Comparison of ENCODE assay signal across 14 cellular contexts in genomic region chr3:32951410-32951811, GRCh38. TPM values are rescaled to one million over a fixed set of nuclear protein-coding genes. Genes with fewer than 3 reads are reported as not detected.
DNase-seq lines count a peak whose midpoint lies in the region; ATAC-seq and TF ChIP-seq lines count a peak whose summit lies in the region.
"Had no signal": no experiment of that assay in that cellular context is flagged by ENCODE, and none has a peak within 500 bp of the region (broad histone marks: within the 10 kb centered on the region; RNA-seq: fewer than 3 reads in every experiment).

CCR4 (plus strand) TSS chr3:32951644; CDS start chr3:32953423, 1,779 bp downstream.

- H3K36me3 ChIP-seq in CD4-positive, CD25-positive, alpha-beta regulatory T cell (ENCODE audit: control insufficient read depth, insufficient read depth, low read length): peaks cover 25% of the 10 kb centered on the region
- no peaks in the 10 kb centered on the region for H3K36me3 ChIP-seq in colonic mucosa
- H3K36me3 ChIP-seq: ascending aorta had no signal

- H3K9ac ChIP-seq in colonic mucosa (ENCODE audit: low read depth in 2 of 2, low read length in 2 of 2): no peak within 1 kb of the TSS

- intact Hi-C loops in Calu3 (cut with micrococcal nuclease; ENCODE audit: unreplicated experiment) (no loop called here), colonic mucosa (cut with DNase I) (no loop called here)

- H3K27ac ChIP-seq in CD4-positive, CD25-positive, alpha-beta regulatory T cell (ENCODE audit: insufficient read depth, low read length, poor library complexity, severe bottlenecking): peak within 1 kb of the TSS; percentile 89
- no peak within 1 kb of the TSS for H3K27ac ChIP-seq in colonic mucosa
- H3K27ac ChIP-seq: ascending aorta had no signal

- H3K4me1 ChIP-seq in CD4-positive, CD25-positive, alpha-beta regulatory T cell (ENCODE audit: control insufficient read depth, insufficient read depth, low read length, poor library complexity, severe bottlenecking): peaks cover 60% of the 10 kb centered on the region
- no peaks in the 10 kb centered on the region for H3K4me1 ChIP-seq in colonic mucosa
- H3K4me1 ChIP-seq: ascending aorta had no signal

- peaks cover 0 to 2% (median 0%) of the 10 kb centered on the region in 7 donors for H3K9me3 Mint-ChIP-seq in CD4-positive, CD25-positive, alpha-beta regulatory T cell
- no peaks in the 10 kb centered on the region for H3K9me3 Mint-ChIP-seq in activated T-helper 17 cell treated with anti-CD3 and anti-CD28 coated beads, Interleukin-2, amount 50 U/mL, for 72 hours
- H3K9me3 Mint-ChIP-seq in Calu3 (ENCODE audit: low read depth, unreplicated experiment): no peaks in the 10 kb centered on the region
- no peaks in the 10 kb centered on the region for H3K9me3 Mint-ChIP-seq in nephron progenitor cell

- no TSS peak for BruUV-seq in Calu3 (replicated peaks; lab: Mats Ljungman, UMichigan)

- H3K27ac Mint-ChIP-seq in CD4-positive, CD25-positive, alpha-beta regulatory T cell: peak within 1 kb of the TSS; percentile 93 to 98 (median 95)
- peak within 1 kb of the TSS; percentile 99 for H3K27ac Mint-ChIP-seq in activated T-helper 17 cell treated with anti-CD3 and anti-CD28 coated beads, Interleukin-2, amount 50 U/mL, for 72 hours
- H3K27ac Mint-ChIP-seq in Calu3 (ENCODE audit: unreplicated experiment) (no peak within 1 kb of the TSS), nephron progenitor cell (no peak within 1 kb of the TSS)

- no peaks in the 10 kb centered on the region for H3K9me3 ChIP-seq in CD4-positive, CD25-positive, alpha-beta regulatory T cell (ENCODE audit: control insufficient read depth in 2 of 2, low read length in 2 of 2)
- no peaks in the 10 kb centered on the region for H3K9me3 ChIP-seq in colonic mucosa
- H3K9me3 ChIP-seq: ascending aorta had no signal

- DNase-seq in CD4-positive, CD25-positive, alpha-beta regulatory T cell: peak; percentile 55 to 89 (median 58)
- peak; percentile 45 for DNase-seq in T-helper 9 cell
- DNase-seq in omental fat pad (ENCODE audit: low spot score): no peak
- no peak for DNase-seq in AG20443 (ENCODE audit: low spot score)
- no peak for DNase-seq in Calu3
- no peak for DNase-seq in nephron progenitor cell
- DNase-seq in colonic mucosa: no peak
- DNase-seq: IMR-90 had no signal

- peak; percentile 77 to 80 for ATAC-seq in CD4-positive, CD25-positive, alpha-beta regulatory T cell (ENCODE audit: low read depth in 2 of 2)
- peak; percentile 67 for ATAC-seq in activated T-helper 17 cell treated with anti-CD3 and anti-CD28 coated beads, Interleukin-2, amount 50 U/mL, for 72 hours (replicated peaks)
- peak; percentile 61 for ATAC-seq in omental fat pad (ENCODE audit: low FRiP score)
- ATAC-seq: HCT116 had no signal

- CTCF ChIA-PET in Calu3 (lab: Charles Lee): interaction anchor here (0.6 kb wide), 1 partner anchor 33 kb away, joined by 4 read pairs; no protein-coding TSS in a partner anchor

- H3K4me1 Mint-ChIP-seq in CD4-positive, CD25-positive, alpha-beta regulatory T cell: peaks cover 20 to 73% (median 38%) of the 10 kb centered on the region in 4 donors
- H3K4me1 Mint-ChIP-seq in activated T-helper 17 cell treated with anti-CD3 and anti-CD28 coated beads, Interleukin-2, amount 50 U/mL, for 72 hours: peaks cover 33% of the 10 kb centered on the region
- H3K4me1 Mint-ChIP-seq in Calu3 (ENCODE audit: low read depth, unreplicated experiment) (no peaks in the 10 kb centered on the region), nephron progenitor cell (no peaks in the 10 kb centered on the region)

- no peaks in the 10 kb centered on the region for H3K27me3 Mint-ChIP-seq in CD4-positive, CD25-positive, alpha-beta regulatory T cell
- H3K27me3 Mint-ChIP-seq in activated T-helper 17 cell treated with anti-CD3 and anti-CD28 coated beads, Interleukin-2, amount 50 U/mL, for 72 hours: no peaks in the 10 kb centered on the region
- H3K27me3 Mint-ChIP-seq in Calu3 (ENCODE audit: unreplicated experiment) (no peaks in the 10 kb centered on the region), nephron progenitor cell (ENCODE audit: low read depth, poor library complexity) (peaks cover 16% of the 10 kb centered on the region)

- H3K4me3 ChIP-seq in CD4-positive, CD25-positive, alpha-beta regulatory T cell (ENCODE audit: low read depth, low read length): peak within 1 kb of the TSS; percentile 99
- H3K4me3 ChIP-seq in colonic mucosa: no peak within 1 kb of the TSS
- H3K4me3 ChIP-seq: ascending aorta had no signal

- TF ChIP-seq CTCF in omental fat pad (IDR thresholded peaks at IDR 0.05): no peak
- no peak for TF ChIP-seq CTCF in Calu3 (IDR thresholded peaks at IDR 0.05; ENCODE audit: unreplicated experiment)
- no peak for TF ChIP-seq CTCF in nephron progenitor cell (IDR thresholded peaks at IDR 0.05)
- TF ChIP-seq CTCF in colonic mucosa (IDR thresholded peaks at IDR 0.05): no peak

- no peaks in the 10 kb centered on the region for H3K27me3 ChIP-seq in CD4-positive, CD25-positive, alpha-beta regulatory T cell (ENCODE audit: control insufficient read depth, insufficient read depth, low read length)
- H3K27me3 ChIP-seq in colonic mucosa: no peaks in the 10 kb centered on the region
- H3K27me3 ChIP-seq: ascending aorta had no signal

- H3K36me3 Mint-ChIP-seq in CD4-positive, CD25-positive, alpha-beta regulatory T cell: peaks cover 34% of the 10 kb centered on the region
- H3K36me3 Mint-ChIP-seq in activated T-helper 17 cell treated with anti-CD3 and anti-CD28 coated beads, Interleukin-2, amount 50 U/mL, for 72 hours (ENCODE audit: low read depth): peaks cover 53% of the 10 kb centered on the region
- H3K36me3 Mint-ChIP-seq in Calu3 (ENCODE audit: insufficient read depth, unreplicated experiment): no peaks in the 10 kb centered on the region
- H3K36me3 Mint-ChIP-seq in nephron progenitor cell (ENCODE audit: low read depth): no peaks in the 10 kb centered on the region

- H3K4me3 Mint-ChIP-seq in CD4-positive, CD25-positive, alpha-beta regulatory T cell: peak within 1 kb of the TSS; percentile 94 to 99 (median 96)
- peak within 1 kb of the TSS; percentile 100 for H3K4me3 Mint-ChIP-seq in activated T-helper 17 cell treated with anti-CD3 and anti-CD28 coated beads, Interleukin-2, amount 50 U/mL, for 72 hours
- H3K4me3 Mint-ChIP-seq in Calu3 (ENCODE audit: low read depth, unreplicated experiment): no peak within 1 kb of the TSS
- no peak within 1 kb of the TSS for H3K4me3 Mint-ChIP-seq in nephron progenitor cell

RNA-seq across cellular contexts. Expression of gene CCR4, which starts in this region (rescaled TPM):
- 366 TPM for total RNA-seq in CD4-positive, CD25-positive, alpha-beta regulatory T cell
- 100 to 1,000 TPM in 1 of 4 donors, 10 to 100 TPM in 3; 80.8 to 109 (median 93.6) TPM for polyA plus RNA-seq in CD4-positive, CD25-positive, alpha-beta regulatory T cell
- 100 to 1,000 TPM; 207 to 271 TPM for total RNA-seq in activated T-helper 17 cell treated with anti-CD3 and anti-CD28 coated beads, Interleukin-2, amount 50 U/mL, for 72 hours
- 1 to 10 TPM in 1 of 4 donors, under 1 TPM in 2, not detected in 1; 0.46 to 1.6 (median 0.69) TPM for total RNA-seq in omental fat pad
- not detected in 2 replicates for total RNA-seq in Calu3 (2022)
- under 1 TPM; 0.49 to 0.69 TPM for total RNA-seq in colonic mucosa
- total RNA-seq: IMR-90, myocyte, OCI-LY7 had no signal
- polyA plus RNA-seq: AG04450, IMR-90 had no signal

Comparison
In these comparisons a context has a peak if more than half of its experiments do, and no peak if none do; other contexts are left out.
1. RNA of gene CCR4 (total RNA-seq): 366 TPM in CD4-positive, CD25-positive, alpha-beta regulatory T cell (single experiment) and 207 to 271 TPM in activated T-helper 17 cell treated with anti-CD3 and anti-CD28 coated beads, Interleukin-2, amount 50 U/mL, for 72 hours; 0.46 to 1.6 TPM in omental fat pad, 0.49 to 0.69 TPM in colonic mucosa and not detected in Calu3; every median in the first group is over 10 times any median in the second.
2. DNase-seq: peak in CD4-positive, CD25-positive, alpha-beta regulatory T cell (3 of 3) and T-helper 9 cell (single experiment); none in omental fat pad (single experiment), AG20443 (single experiment), Calu3 (single experiment), nephron progenitor cell (single experiment) and colonic mucosa (single experiment).
3. H3K27ac Mint-ChIP-seq: peak in CD4-positive, CD25-positive, alpha-beta regulatory T cell (3 of 3) and activated T-helper 17 cell treated with anti-CD3 and anti-CD28 coated beads, Interleukin-2, amount 50 U/mL, for 72 hours (single experiment); none in Calu3 (single experiment) and nephron progenitor cell (single experiment).
4. H3K4me3 Mint-ChIP-seq: peak in CD4-positive, CD25-positive, alpha-beta regulatory T cell (4 of 4) and activated T-helper 17 cell treated with anti-CD3 and anti-CD28 coated beads, Interleukin-2, amount 50 U/mL, for 72 hours (single experiment); none in Calu3 (single experiment) and nephron progenitor cell (single experiment).
5. Peak in every context shown above with its lines, with median percentiles within 50 percentile points of each other: ATAC-seq.